ENCODE assay signal across 20 cellular contexts in genomic region chr12:6311822-6312528, GRCh38. TPM values are rescaled to one million over a fixed set of nuclear protein-coding genes. Genes with fewer than 3 reads are reported as not detected.
DNase-seq lines count a peak whose midpoint lies in the region; ATAC-seq and TF ChIP-seq lines count a peak whose summit lies in the region.
"Had no signal": no experiment of that assay in that cellular context is flagged by ENCODE, and none has a peak within 500 bp of the region (broad histone marks: within the 10 kb centered on the region; RNA-seq: fewer than 3 reads in every experiment).

No MANE protein-coding gene starts in this region.

- H3K36me3 Mint-ChIP-seq in natural killer cell: no peaks in the 10 kb centered on the region
- H3K36me3 Mint-ChIP-seq: activated naive CD4-positive, alpha-beta T cell treated with anti-CD3 and anti-CD28 coated beads, Interleukin-2, amount 10 ng/mL, durations not matched to agents 7 days and 5 days; naive thymus-derived CD8-positive, alpha-beta T cell had no signal

- intact Hi-C loops in vagina (cut with DNase I): no loop called here
- intact Hi-C loops in Right ventricle myocardium superior (cut with DNase I): no loop called here
- intact Hi-C loops in natural killer cell (cut with micrococcal nuclease): no loop called here

- H2AFZ ChIP-seq in parathyroid adenoma: peak overlapping the region; percentile 43

- H3K9me3 Mint-ChIP-seq in natural killer cell: no peaks in the 10 kb centered on the region
- H3K9me3 Mint-ChIP-seq: activated naive CD4-positive, alpha-beta T cell treated with anti-CD3 and anti-CD28 coated beads, Interleukin-2, amount 10 ng/mL, durations not matched to agents 7 days and 5 days; naive thymus-derived CD8-positive, alpha-beta T cell; stimulated activated naive CD8-positive, alpha-beta T cell treated with anti-CD3 and anti-CD28 coated beads, Interleukin-15, amount 100 ng/mL, for 72 hours had no signal

- no peaks in the 10 kb centered on the region for H3K4me1 Mint-ChIP-seq in natural killer cell
- H3K4me1 Mint-ChIP-seq: activated naive CD4-positive, alpha-beta T cell treated with anti-CD3 and anti-CD28 coated beads, Interleukin-2, amount 10 ng/mL, durations not matched to agents 7 days and 5 days had no signal

- H3K9me3 ChIP-seq in Peyer's patch: no peaks in the 10 kb centered on the region
- H3K9me3 ChIP-seq in esophagus (ENCODE audit: control insufficient read depth in 2 of 2, insufficient read depth in 1 of 2, low read depth in 1 of 2, low read length in 1 of 2): no peaks in the 10 kb centered on the region
- no peaks in the 10 kb centered on the region for H3K9me3 ChIP-seq in parathyroid adenoma (ENCODE audit: control insufficient read depth, low read length)
- H3K9me3 ChIP-seq in vagina: no peaks in the 10 kb centered on the region
- H3K9me3 ChIP-seq: gastroesophageal sphincter, right atrium auricular region had no signal

- DNase-seq in Peyer's patch (peak in 1 of 3 donors; percentile 45), vagina (ENCODE audit: extremely low spot score in 2 of 2) (no peak), Right ventricle myocardium superior (no peak), natural killer cell (no peak)
- DNase-seq: activated CD4-positive, alpha-beta T cell treated with anti-CD3 and anti-CD28 coated beads, Interleukin-2, amount 50 U/mL, for 1 hour; activated naive CD4-positive, alpha-beta T cell treated with anti-CD3 and anti-CD28 coated beads, Interleukin-2, amount 10 ng/mL, durations not matched to agents 7 days and 5 days; activated T-cell treated with anti-CD3 and anti-CD28 coated beads for 4 hours; cortex of kidney; DMS79; HCEC 1CT; naive thymus-derived CD8-positive, alpha-beta T cell; NCI-H1048 had no signal

- H3K27ac Mint-ChIP-seq in natural killer cell: no peak overlapping the region
- H3K27ac Mint-ChIP-seq: activated naive CD4-positive, alpha-beta T cell treated with anti-CD3 and anti-CD28 coated beads, Interleukin-2, amount 10 ng/mL, durations not matched to agents 7 days and 5 days; naive thymus-derived CD8-positive, alpha-beta T cell; stimulated activated naive CD8-positive, alpha-beta T cell treated with anti-CD3 and anti-CD28 coated beads, Interleukin-15, amount 100 ng/mL, for 72 hours had no signal

- H3K27ac ChIP-seq in Peyer's patch: peak overlapping the region in 3 of 4 donors; percentile 92 to 99 (median 93)
- peak overlapping the region; percentile 96 to 97 for H3K27ac ChIP-seq in esophagus (ENCODE audit: low read depth in 2 of 2, low read length in 1 of 2)
- peak overlapping the region; percentile 1 for H3K27ac ChIP-seq in parathyroid adenoma
- H3K27ac ChIP-seq in vagina: peak overlapping the region; percentile 78
- H3K27ac ChIP-seq: gastroesophageal sphincter, KMS-11, right atrium auricular region had no signal

- H3K27me3 Mint-ChIP-seq in natural killer cell (ENCODE audit: low read depth in 2 of 2): peaks cover 7 to 12% of the 10 kb centered on the region in 2 donors

- H3K4me3 ChIP-seq in Peyer's patch (peak overlapping the region in 2 of 4 donors; percentile 73 to 90), esophagus (ENCODE audit: low read depth in 1 of 2, low read length in 2 of 2) (peak overlapping the region; percentile 20 to 56), parathyroid adenoma (ENCODE audit: low read depth, low read length) (no peak overlapping the region), vagina (no peak overlapping the region)
- H3K4me3 ChIP-seq: gastroesophageal sphincter, right atrium auricular region had no signal

- ATAC-seq in Right ventricle myocardium superior (ENCODE audit: poor library complexity) (no peak), HG03135 (IDR thresholded peaks at IDR 0.05; ENCODE audit: unreplicated experiment) (no peak), natural killer cell (no peak)

- H3K9ac ChIP-seq in parathyroid adenoma: no peak overlapping the region
- H3K9ac ChIP-seq: KMS-11 had no signal

- H3K4me3 Mint-ChIP-seq in natural killer cell: no peak overlapping the region
- H3K4me3 Mint-ChIP-seq: activated naive CD4-positive, alpha-beta T cell treated with anti-CD3 and anti-CD28 coated beads, Interleukin-2, amount 10 ng/mL, durations not matched to agents 7 days and 5 days had no signal

- no peak for TF ChIP-seq CTCF in Peyer's patch (IDR thresholded peaks at IDR 0.05)
- TF ChIP-seq CTCF in parathyroid adenoma (IDR thresholded peaks at IDR 0.05): no peak
- no peak for TF ChIP-seq CTCF in vagina (IDR thresholded peaks at IDR 0.05)
- no peak for TF ChIP-seq CTCF in natural killer cell (IDR thresholded peaks at IDR 0.05)

- H3K4me1 ChIP-seq in Peyer's patch: peaks cover 0 to 33% (median 6%) of the 10 kb centered on the region in 4 donors
- peaks cover 0 to 28% of the 10 kb centered on the region in 2 donors for H3K4me1 ChIP-seq in esophagus (ENCODE audit: control insufficient read depth in 2 of 2, insufficient read depth in 2 of 2, low read length in 1 of 2)
- peaks cover 10% of the 10 kb centered on the region for H3K4me1 ChIP-seq in parathyroid adenoma
- H3K4me1 ChIP-seq in vagina: peaks cover 39% of the 10 kb centered on the region

- no peak for TF ChIP-seq POLR2A in Peyer's patch (IDR thresholded peaks at IDR 0.05)
- TF ChIP-seq POLR2A in vagina (IDR thresholded peaks at IDR 0.05): no peak

- no peaks in the 10 kb centered on the region for H3K79me2 ChIP-seq in parathyroid adenoma

- WGBS in esophagus, 2 donors: 66 to 81% methylated on average over 8 of the region's 8 CpGs

- H3K36me3 ChIP-seq in Peyer's patch (peaks cover 0 to 41% (median 0%) of the 10 kb centered on the region in 3 donors), esophagus (ENCODE audit: control insufficient read depth in 2 of 2, insufficient read depth in 2 of 2, low read length in 1 of 2) (peaks cover 0 to 11% of the 10 kb centered on the region in 2 donors), parathyroid adenoma (ENCODE audit: control insufficient read depth, insufficient read depth, low read length) (no peaks in the 10 kb centered on the region), vagina (no peaks in the 10 kb centered on the region)
- H3K36me3 ChIP-seq: gastroesophageal sphincter, right atrium auricular region had no signal

- H3K4me2 ChIP-seq in parathyroid adenoma (ENCODE audit: low read length): no peak overlapping the region
- H3K4me2 ChIP-seq: KMS-11 had no signal

- peaks cover 0 to 6% of the 10 kb centered on the region in 2 donors for H3K27me3 ChIP-seq in Peyer's patch
- H3K27me3 ChIP-seq in esophagus (ENCODE audit: control insufficient read depth in 1 of 2, insufficient read depth in 2 of 2, low read length in 2 of 2): no peaks in the 10 kb centered on the region
- H3K27me3 ChIP-seq in parathyroid adenoma (ENCODE audit: control insufficient read depth, insufficient read depth, low read length): no peaks in the 10 kb centered on the region
- H3K27me3 ChIP-seq in vagina: no peaks in the 10 kb centered on the region
- H3K27me3 ChIP-seq: right atrium auricular region had no signal

RNA-seq across cellular contexts. Expression of gene PLEKHG6, which starts 1.5 kb away (rescaled TPM):
- total RNA-seq in Peyer's patch (100 to 1,000 TPM; 145 to 543 (median 176) TPM), vagina (14.7 TPM), Right ventricle myocardium superior (0.22 TPM), natural killer cell (not detected)
- polyA plus RNA-seq in esophagus: 10 to 100 TPM; 25.0 to 70.3 TPM
- total RNA-seq: naive thymus-derived CD8-positive, alpha-beta T cell had no signal
- polyA plus RNA-seq: CD14-positive monocyte had no signal

RNA-seq across cellular contexts. Expression of gene TNFRSF1A, which starts 29.9 kb away (rescaled TPM):
- total RNA-seq in Peyer's patch: 100 to 1,000 TPM in 3 of 4 donors, 10 to 100 TPM in 1; 90.8 to 547 (median 393) TPM
- polyA plus RNA-seq in esophagus: 10 to 100 TPM; 41.7 to 71.4 TPM
- total RNA-seq in vagina: 271 TPM
- total RNA-seq in Right ventricle myocardium superior: 47.9 TPM
- 100 to 1,000 TPM in 1 of 3 donors, 10 to 100 TPM in 2; 75.7 to 116 (median 87.3) TPM for total RNA-seq in natural killer cell

Comparison
In these comparisons a context has a peak if more than half of its experiments do, and no peak if none do; other contexts are left out.
1. H3K27ac ChIP-seq: peak in every context shown above with its lines; median percentile 96 in esophagus; 93 in Peyer's patch; 78 in vagina; 1 in parathyroid adenoma.
2. H3K4me3 ChIP-seq: peak in esophagus (2 of 2); none in parathyroid adenoma (single experiment) and vagina (0 of 2).
3. RNA of gene PLEKHG6, which starts 1.5 kb away (total RNA-seq): 145 to 543 TPM in Peyer's patch and 14.7 TPM in vagina (single experiment); 0.22 TPM in Right ventricle myocardium superior (single experiment) and not detected in natural killer cell; every median in the first group is over 10 times any median in the second.